ENCODE assay signal across 11 cellular contexts in the genomic region with DNA sequence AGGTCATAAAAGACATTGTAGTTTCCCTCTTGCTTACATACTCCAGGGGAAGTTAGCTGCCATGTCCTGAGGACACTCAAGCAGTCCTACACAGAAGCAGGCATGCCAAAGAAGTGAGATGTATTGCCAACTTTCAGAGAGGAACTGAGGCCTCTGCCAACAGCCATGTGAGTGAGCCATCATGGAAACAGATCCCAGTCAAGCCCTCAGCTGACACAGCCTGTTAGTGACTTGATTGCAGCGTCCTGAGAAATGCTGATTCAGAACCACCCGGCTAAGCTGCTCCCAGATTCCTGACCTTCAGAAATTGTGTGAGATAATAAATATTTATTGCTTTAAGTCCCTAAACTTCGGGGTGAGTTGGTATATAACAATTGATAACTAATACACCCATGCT. TPM values are rescaled to one million over a fixed set of nuclear protein-coding genes. Genes with fewer than 3 reads are reported as not detected.
DNase-seq lines count a peak whose midpoint lies in the region; ATAC-seq and TF ChIP-seq lines count a peak whose summit lies in the region.
"Had no signal": no experiment of that assay in that cellular context is flagged by ENCODE, and none has a peak within 500 bp of the region (broad histone marks: within the 10 kb centered on the region; RNA-seq: fewer than 3 reads in every experiment).

No MANE protein-coding gene starts in this region.

- H3K27ac Mint-ChIP-seq in neural progenitor cell, result no peak overlapping the region
- H3K27ac Mint-ChIP-seq: H9 had no signal

- H3K9me3 ChIP-seq in OCI-LY1 (ENCODE audit: low read length) (no peaks in the 10 kb centered on the region), neural progenitor cell (ENCODE audit: low read depth) (no peaks in the 10 kb centered on the region), HAP-1 (no peaks in the 10 kb centered on the region)

- H3K4me3 Mint-ChIP-seq in neural progenitor cell, result no peak overlapping the region
- H3K4me3 Mint-ChIP-seq: H9 had no signal

- H2AFZ ChIP-seq in OCI-LY1 (ENCODE audit: low read length), result peak overlapping the region; percentile 4; the same call in 1 of the 2 replicates
- H2AFZ ChIP-seq in neural progenitor cell (replicated peaks), result peak overlapping the region; percentile 26

- H3K4me2 ChIP-seq in OCI-LY1 (ENCODE audit: low read length) (peak overlapping the region; percentile 17; the same call in 1 of the 2 replicates), neural progenitor cell (no peak overlapping the region)

- H3K27ac ChIP-seq in C4-2B (peak overlapping the region; percentile 79), OCI-LY1 (ENCODE audit: low read depth, low read length, poor library complexity, severe bottlenecking) (peak overlapping the region; percentile 24), epithelial cell of prostate (peak overlapping the region; percentile 87), neural progenitor cell (no peak overlapping the region)

- H3K4me1 Mint-ChIP-seq in neural progenitor cell, result peaks cover 2% of the 10 kb centered on the region

- TF ChIP-seq CTCF in C4-2B (conservative IDR thresholded peaks at IDR 0.05), result no peak
- no peak for TF ChIP-seq CTCF in OCI-LY1 (IDR thresholded peaks at IDR 0.05; ENCODE audit: low read length)
- no peak for TF ChIP-seq CTCF in neural progenitor cell (IDR thresholded peaks at IDR 0.05)

- H3K27me3 ChIP-seq in OCI-LY1 (ENCODE audit: insufficient read depth, low read length), result no peaks in the 10 kb centered on the region; the same call in 1 of the 2 replicates
- H3K27me3 ChIP-seq in neural progenitor cell, result no peaks in the 10 kb centered on the region
- no peaks in the 10 kb centered on the region for H3K27me3 ChIP-seq in HAP-1 (ENCODE audit: low read depth)

- H3K9ac ChIP-seq in OCI-LY1 (ENCODE audit: low read length) (no peak overlapping the region), neural progenitor cell (no peak overlapping the region)

- H3K79me2 ChIP-seq in OCI-LY1 (ENCODE audit: insufficient read depth, low read length) (no peaks in the 10 kb centered on the region), neural progenitor cell (ENCODE audit: low read depth) (no peaks in the 10 kb centered on the region)

- no peaks in the 10 kb centered on the region for H3K27me3 Mint-ChIP-seq in neural progenitor cell (ENCODE audit: insufficient read depth, low read depth)

- no peaks in the 10 kb centered on the region for H3F3A ChIP-seq in OCI-LY1 (ENCODE audit: insufficient read depth, low read length)
- H3F3A ChIP-seq in neural progenitor cell (ENCODE audit: low read depth), result peaks cover 11% of the 10 kb centered on the region

- no peaks in the 10 kb centered on the region for H3K36me3 Mint-ChIP-seq in neural progenitor cell

- in situ Hi-C loops in HAP-1 (cut with MboI; ENCODE audit: low sequenced_read_pairs), result loop anchor here (10.0 kb wide), 1 partner anchor 80 kb away; a partner anchor contains a TSS

- no peaks in the 10 kb centered on the region for H3K9me2 ChIP-seq in OCI-LY1 (ENCODE audit: low read depth, low read length)

- H3K36me3 ChIP-seq in OCI-LY1 (ENCODE audit: insufficient read depth, low read length) (no peaks in the 10 kb centered on the region), neural progenitor cell (no peaks in the 10 kb centered on the region), HAP-1 (replicated peaks) (no peaks in the 10 kb centered on the region)

- H3K4me1 ChIP-seq in OCI-LY1 (ENCODE audit: insufficient read depth, low read length, severe bottlenecking) (peaks cover 18% of the 10 kb centered on the region), neural progenitor cell (peaks cover 15% of the 10 kb centered on the region), HAP-1 (peaks cover 3% of the 10 kb centered on the region; the same call in 1 of the 2 replicates)

- DNase-seq in epithelial cell of prostate (ENCODE audit: low read depth, low spot score) (peak; percentile 49), neural progenitor cell (ENCODE audit: low spot score) (no peak), HAP-1 (ENCODE audit: low spot score in 2 of 2) (no peak), epidermal melanocyte (ENCODE audit: insufficient read length, low spot score) (no peak), D341Med (ENCODE audit: low spot score) (no peak)
- DNase-seq: NCI-H524 treated with DMSO at 0.1 percent for 48 hours had no signal

- ATAC-seq in HG03520 (IDR thresholded peaks at IDR 0.05; ENCODE audit: unreplicated experiment), result no peak

- H4K20me1 ChIP-seq in OCI-LY1 (ENCODE audit: insufficient read depth, low read length), result no peaks in the 10 kb centered on the region
- H4K20me1 ChIP-seq in neural progenitor cell (ENCODE audit: low read depth), result no peaks in the 10 kb centered on the region

- H3K9me3 Mint-ChIP-seq in neural progenitor cell, result no peaks in the 10 kb centered on the region
- H3K9me3 Mint-ChIP-seq: H9 had no signal

- H3K4me3 ChIP-seq in OCI-LY1 (ENCODE audit: low read depth, low read length, poor library complexity, severe bottlenecking), result no peak overlapping the region
- no peak overlapping the region for H3K4me3 ChIP-seq in neural progenitor cell
- no peak overlapping the region for H3K4me3 ChIP-seq in HAP-1

RNA-seq across cellular contexts. Expression of a gene that starts 38.1 kb away (rescaled TPM):
- not detected in 2 replicates for total RNA-seq in neural progenitor cell (ENCODE audit: low replicate concordance)
- total RNA-seq: activated CD8-positive, alpha-beta memory T cell treated with anti-CD3 and anti-CD28 coated beads for 36 hours; H9 had no signal

RNA-seq across cellular contexts. Expression of a gene that starts 54.2 kb away (rescaled TPM):
- total RNA-seq in neural progenitor cell (ENCODE audit: low replicate concordance), result 23.4 and 33.7 TPM in 2 replicates
